21 cellular contexts compared by ENCODE assay signal in the genomic region with DNA sequence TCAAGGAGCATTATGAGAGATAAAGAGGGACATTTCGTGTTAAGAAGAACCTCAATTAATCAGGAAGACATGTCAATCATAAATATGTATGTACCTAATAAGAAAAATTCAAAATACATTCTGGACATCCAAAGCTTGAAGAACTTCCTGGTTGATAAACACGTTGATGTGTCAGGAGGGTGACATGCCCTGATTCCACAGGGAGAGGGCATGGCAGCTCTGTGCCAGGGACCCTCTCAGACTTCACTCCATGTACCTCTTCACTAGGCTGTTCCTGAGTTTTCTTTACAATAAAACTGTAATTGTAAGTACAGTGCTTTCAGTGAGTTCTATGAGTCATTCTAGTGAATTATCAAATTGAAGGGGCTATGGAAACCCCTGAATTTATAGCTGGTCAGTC.
"Had no signal": no experiment of that assay in that cellular context is flagged by ENCODE, and none has a peak within 500 bp of the region (broad histone marks: within the 10 kb centered on the region; RNA-seq: fewer than 3 reads in every experiment).

No MANE protein-coding gene starts in this region.

- H3K4me1 ChIP-seq: adrenal gland had no signal

- H3K27me3 ChIP-seq: adrenal gland had no signal

- H3K9me3 ChIP-seq: adrenal gland had no signal

- H3K4me3 ChIP-seq: adrenal gland had no signal

- H3K4me3 Mint-ChIP-seq: activated CD8-positive, alpha-beta T cell treated with anti-CD3 and anti-CD28 coated beads for 36 hours; activated naive CD8-positive, alpha-beta T cell treated with anti-CD3 and anti-CD28 coated beads, Interleukin-2, amount 10 ng/mL, durations not matched to agents 7 days and 5 days; activated T-cell treated with anti-CD3 and anti-CD28 coated beads, Interleukin-2, amount 50 U/mL, for 72 hours; T-helper 1 cell treated with Interleukin-12 subunit alpha and Interleukin-12 subunit beta and Interleukin-4 antibody, amounts not matched to agents 30 μg/mL and 1 μg/mL, for 36 hours had no signal

- H3K36me3 Mint-ChIP-seq: activated naive CD8-positive, alpha-beta T cell treated with anti-CD3 and anti-CD28 coated beads, Interleukin-2, amount 10 ng/mL, durations not matched to agents 7 days and 5 days had no signal

- ATAC-seq: activated CD4-positive, CD25-positive, alpha-beta regulatory T cell treated with anti-CD3 and anti-CD28 coated beads, Interleukin-2, amount 50 U/mL, for 24 hours; activated CD8-positive, alpha-beta T cell treated with anti-CD3 and anti-CD28 coated beads for 36 hours; activated T-cell treated with anti-CD3 and anti-CD28 coated beads, Interleukin-2, amount 50 U/mL, for 72 hours had no signal

- H3K27ac ChIP-seq: adrenal gland, KMS-11 had no signal

- H3K36me3 ChIP-seq: adrenal gland had no signal

- DNase-seq: activated CD4-positive, alpha-beta T cell treated with anti-CD3 and anti-CD28 coated beads for 4 hours; activated CD8-positive, alpha-beta memory T cell treated with anti-CD3 and anti-CD28 coated beads, Interleukin-2, amount 50 U/mL, for 4 hours; activated CD8-positive, alpha-beta T cell treated with anti-CD3 and anti-CD28 coated beads for 36 hours; activated naive CD4-positive, alpha-beta T cell treated with anti-CD3 and anti-CD28 coated beads, Interleukin-2, amount 50 U/mL, for 16 hours; activated naive CD8-positive, alpha-beta T cell treated with anti-CD3 and anti-CD28 coated beads, Interleukin-2, amount 10 ng/mL, durations not matched to agents 7 days and 5 days; activated T-cell treated with anti-CD3 and anti-CD28 coated beads, Interleukin-2, amount 50 U/mL, for 72 hours; adrenal gland; anterior cingulate cortex; cerebellar nuclear complex; NCI-H1105; NCI-H1436; NCI-H1694 treated with DMSO at 0.1 percent for 48 hours; NCI-H2029 treated with DMSO at 0.1 percent for 48 hours; NCI-H2171; NCI-H2227 treated with DMSO at 0.1 percent for 48 hours; NCI-H510A; NCI-H526 treated with DMSO at 0.1 percent for 48 hours; SHP77 treated with DMSO at 0.1 percent for 48 hours had no signal

- H3K27ac Mint-ChIP-seq: activated CD8-positive, alpha-beta T cell treated with anti-CD3 and anti-CD28 coated beads for 36 hours; activated naive CD8-positive, alpha-beta T cell treated with anti-CD3 and anti-CD28 coated beads, Interleukin-2, amount 10 ng/mL, durations not matched to agents 7 days and 5 days; activated T-cell treated with anti-CD3 and anti-CD28 coated beads, Interleukin-2, amount 50 U/mL, for 72 hours; T-helper 1 cell treated with Interleukin-12 subunit alpha and Interleukin-12 subunit beta and Interleukin-4 antibody, amounts not matched to agents 30 μg/mL and 1 μg/mL, for 36 hours had no signal

- H3K9me3 Mint-ChIP-seq: activated CD8-positive, alpha-beta T cell treated with anti-CD3 and anti-CD28 coated beads for 36 hours; activated naive CD8-positive, alpha-beta T cell treated with anti-CD3 and anti-CD28 coated beads, Interleukin-2, amount 10 ng/mL, durations not matched to agents 7 days and 5 days; activated T-cell treated with anti-CD3 and anti-CD28 coated beads, Interleukin-2, amount 50 U/mL, for 72 hours; T-helper 1 cell treated with Interleukin-12 subunit alpha and Interleukin-12 subunit beta and Interleukin-4 antibody, amounts not matched to agents 30 μg/mL and 1 μg/mL, for 36 hours had no signal

- H3K4me1 Mint-ChIP-seq: activated naive CD8-positive, alpha-beta T cell treated with anti-CD3 and anti-CD28 coated beads, Interleukin-2, amount 10 ng/mL, durations not matched to agents 7 days and 5 days had no signal
